Comparison of ENCODE assay signal across 10 cellular contexts in genomic region chr17:2213291-2213960, GRCh38.
DNase-seq lines count a peak whose midpoint lies in the region; ATAC-seq and TF ChIP-seq lines count a peak whose summit lies in the region.
"Had no signal": no experiment of that assay in that cellular context is flagged by ENCODE, and none has a peak within 500 bp of the region (broad histone marks: within the 10 kb centered on the region; RNA-seq: fewer than 3 reads in every experiment).

No MANE protein-coding gene starts in this region.

- no peak overlapping the region for H3K4me3 ChIP-seq in naive thymus-derived CD4-positive, alpha-beta T cell (ENCODE audit: low read length)
- H3K4me3 ChIP-seq in aorta (ENCODE audit: low read length in 2 of 2) (no peak overlapping the region), Caco-2 (ENCODE audit: low read depth, low read length) (no peak overlapping the region)
- H3K4me3 ChIP-seq: HAP-1 had no signal

- no peaks in the 10 kb centered on the region for H3K9me3 ChIP-seq in naive thymus-derived CD4-positive, alpha-beta T cell (ENCODE audit: control insufficient read depth in 2 of 3, low read length in 3 of 3)
- H3K9me3 ChIP-seq in aorta (ENCODE audit: control insufficient read depth, low read length) (no peaks in the 10 kb centered on the region), Caco-2 (no peaks in the 10 kb centered on the region)
- H3K9me3 ChIP-seq: HAP-1 had no signal

- BruUV-seq in Caco-2 (replicated peaks; lab: Mats Ljungman, UMichigan), result no TSS peak

- peaks cover 34 to 58% of the 10 kb centered on the region in 2 donors for H3K4me1 ChIP-seq in naive thymus-derived CD4-positive, alpha-beta T cell (ENCODE audit: control insufficient read depth in 2 of 2, insufficient read depth in 2 of 2, low read length in 2 of 2)
- peaks cover 3 to 5% of the 10 kb centered on the region in 2 donors for H3K4me1 ChIP-seq in aorta (ENCODE audit: control insufficient read depth in 1 of 2, insufficient read depth in 2 of 2, low read length in 2 of 2)
- H3K4me1 ChIP-seq in Caco-2, result no peaks in the 10 kb centered on the region

- no peaks in the 10 kb centered on the region for H3K9me3 Mint-ChIP-seq in effector memory CD8-positive, alpha-beta T cell
- no peaks in the 10 kb centered on the region for H3K9me3 Mint-ChIP-seq in naive thymus-derived CD4-positive, alpha-beta T cell
- H3K9me3 Mint-ChIP-seq in Caco-2 (ENCODE audit: unreplicated experiment), result no peaks in the 10 kb centered on the region

- H3K27me3 ChIP-seq in naive thymus-derived CD4-positive, alpha-beta T cell (ENCODE audit: control insufficient read depth in 2 of 2, insufficient read depth in 2 of 2, low read length in 2 of 2), result no peaks in the 10 kb centered on the region
- H3K27me3 ChIP-seq in aorta (ENCODE audit: control insufficient read depth in 1 of 2, insufficient read depth in 2 of 2, low read length in 1 of 2) (no peaks in the 10 kb centered on the region), Caco-2 (replicated peaks; ENCODE audit: control insufficient read depth, insufficient read depth, low read length) (no peaks in the 10 kb centered on the region)

- H3K36me3 Mint-ChIP-seq in effector memory CD8-positive, alpha-beta T cell (ENCODE audit: insufficient read depth), result peaks cover 12% of the 10 kb centered on the region
- peaks cover under 1 to 27% (median 8%) of the 10 kb centered on the region in 5 donors for H3K36me3 Mint-ChIP-seq in naive thymus-derived CD4-positive, alpha-beta T cell
- peaks cover 23% of the 10 kb centered on the region for H3K36me3 Mint-ChIP-seq in Caco-2 (ENCODE audit: insufficient read depth, unreplicated experiment)

- H3K27ac ChIP-seq in naive thymus-derived CD4-positive, alpha-beta T cell (ENCODE audit: low read depth, low read length), result peak overlapping the region; percentile 89
- peak overlapping the region; percentile 73 to 80 for H3K27ac ChIP-seq in aorta (ENCODE audit: low read depth in 1 of 2, low read length in 2 of 2)

- peak overlapping the region; percentile 93 to 98 for H3K27ac Mint-ChIP-seq in effector memory CD8-positive, alpha-beta T cell
- H3K27ac Mint-ChIP-seq in naive thymus-derived CD4-positive, alpha-beta T cell, result peak overlapping the region; percentile 94 to 98 (median 97)
- no peak overlapping the region for H3K27ac Mint-ChIP-seq in Caco-2 (ENCODE audit: unreplicated experiment)

- H3K36me3 ChIP-seq in naive thymus-derived CD4-positive, alpha-beta T cell (ENCODE audit: control insufficient read depth in 2 of 3, insufficient read depth in 3 of 3, low read length in 3 of 3), result no peaks in the 10 kb centered on the region
- no peaks in the 10 kb centered on the region for H3K36me3 ChIP-seq in aorta (ENCODE audit: control insufficient read depth in 1 of 2, insufficient read depth in 2 of 2, low read length in 1 of 2)
- H3K36me3 ChIP-seq in Caco-2 (ENCODE audit: control insufficient read depth, insufficient read depth, low read length), result no peaks in the 10 kb centered on the region
- H3K36me3 ChIP-seq: HAP-1 had no signal

- DNase-seq in Right ventricle myocardium inferior (ENCODE audit: missing footprints) (no peak), cardiac septum (ENCODE audit: low spot score) (no peak), aorta (no peak), Caco-2 (no peak), NAMALWA (ENCODE audit: low spot score) (no peak), HK-2 (ENCODE audit: unreplicated experiment) (no peak)
- DNase-seq in effector memory CD8-positive, alpha-beta T cell, result no peak
- DNase-seq in naive thymus-derived CD4-positive, alpha-beta T cell, result no peak

- H3K4me1 Mint-ChIP-seq in effector memory CD8-positive, alpha-beta T cell (ENCODE audit: low read depth in 2 of 2), result peaks cover 31 to 45% of the 10 kb centered on the region in 2 donors
- peaks cover 35 to 79% (median 68%) of the 10 kb centered on the region in 7 donors for H3K4me1 Mint-ChIP-seq in naive thymus-derived CD4-positive, alpha-beta T cell
- H3K4me1 Mint-ChIP-seq in Caco-2 (ENCODE audit: low read depth, unreplicated experiment), result peaks cover 5% of the 10 kb centered on the region

- no peak for TF ChIP-seq CTCF in Caco-2 (IDR thresholded peaks at IDR 0.05; ENCODE audit: insufficient read depth in 1 of 2, low read depth in 1 of 2, low read length in 1 of 2, severe bottlenecking in 1 of 2, unreplicated experiment in 1 of 2)

- no peaks in the 10 kb centered on the region for H3K27me3 Mint-ChIP-seq in effector memory CD8-positive, alpha-beta T cell
- no peaks in the 10 kb centered on the region for H3K27me3 Mint-ChIP-seq in naive thymus-derived CD4-positive, alpha-beta T cell
- no peaks in the 10 kb centered on the region for H3K27me3 Mint-ChIP-seq in Caco-2 (ENCODE audit: insufficient read depth, unreplicated experiment)

- POLR2A ChIA-PET in naive thymus-derived CD4-positive, alpha-beta T cell (lab: Charles Lee), result interaction anchor here (0.6 to 1.8 kb wide), 8 partner anchors 9 to 167 kb away, joined by 3 to 8 read pairs (median 5); no protein-coding TSS in a partner anchor
- POLR2A ChIA-PET in Caco-2 (lab: Charles Lee), result no interaction called here

- 4 to 12% methylated on average over 11 of the region's 11 CpGs for WGBS in aorta, 2 donors

- H3K4me3 Mint-ChIP-seq in effector memory CD8-positive, alpha-beta T cell, result peak overlapping the region in 1 of 2 donors; percentile 71
- H3K4me3 Mint-ChIP-seq in naive thymus-derived CD4-positive, alpha-beta T cell, result peak overlapping the region; percentile 45 to 86 (median 78)
- H3K4me3 Mint-ChIP-seq in Caco-2 (ENCODE audit: unreplicated experiment), result no peak overlapping the region

- intact Hi-C loops in Right ventricle myocardium inferior (cut with DNase I), result no loop called here
- intact Hi-C loops in cardiac septum (cut with DNase I), result loop anchor here (2.0 kb wide), 1 partner anchor 33 kb away; no protein-coding TSS in a partner anchor
- intact Hi-C loops in naive thymus-derived CD4-positive, alpha-beta T cell (cut with micrococcal nuclease), result no loop called here
- intact Hi-C loops in aorta (cut with DNase I), result no loop called here
- intact Hi-C loops in Caco-2 (cut with micrococcal nuclease; ENCODE audit: unreplicated experiment), result no loop called here

- CTCF ChIA-PET in naive thymus-derived CD4-positive, alpha-beta T cell (lab: Charles Lee), result interaction anchor here (0.8 to 3.3 kb wide), 4 partner anchors 17 to 70 kb away, joined by 3 to 13 read pairs (median 4); no protein-coding TSS in a partner anchor
- CTCF ChIA-PET in Caco-2 (lab: Charles Lee), result interaction anchor here (1.2 kb wide), 1 partner anchor 159 kb away, joined by 3 read pairs; no protein-coding TSS in a partner anchor

- ATAC-seq in Right ventricle myocardium inferior (peak; percentile 4), aorta (ENCODE audit: low FRiP score) (no peak)
- ATAC-seq in effector memory CD8-positive, alpha-beta T cell (replicated peaks), result no peak
- no peak for ATAC-seq in naive thymus-derived CD4-positive, alpha-beta T cell
- ATAC-seq: Panc1 had no signal
